In the genomic region with DNA sequence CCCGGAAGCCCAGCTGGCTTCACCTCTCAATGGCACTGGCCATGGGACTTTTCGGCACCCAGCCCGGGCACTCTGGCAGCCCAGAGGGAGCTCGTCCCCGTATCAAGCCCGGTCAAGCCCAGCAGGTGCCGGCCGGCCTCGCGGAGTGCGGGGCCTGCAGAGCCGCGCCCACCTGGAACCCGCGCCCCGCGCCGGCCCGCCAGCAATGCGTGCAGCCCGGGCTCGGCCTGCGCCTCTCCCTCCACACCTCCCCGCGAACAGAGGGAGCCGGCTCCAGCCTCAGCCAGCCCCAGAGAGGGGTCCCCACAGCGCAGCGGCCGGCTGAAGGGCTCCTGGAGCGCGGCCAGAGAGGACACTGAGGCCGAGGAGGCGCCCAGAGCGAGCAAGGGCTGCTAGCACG, we compare ENCODE assay signal across 18 cellular contexts.
"Had no signal": no experiment of that assay in that cellular context is flagged by ENCODE, and none has a peak within 500 bp of the region (broad histone marks: within the 10 kb centered on the region; RNA-seq: fewer than 3 reads in every experiment).

No MANE protein-coding gene starts in this region.

- DNase-seq: stimulated activated CD4-positive, alpha-beta T cell treated with anti-CD3 and anti-CD28 coated beads, Interleukin-2, amount 100 ng/mL, for 48 hours; stimulated activated CD4-positive, alpha-beta T cell treated with anti-CD3 and anti-CD28 coated beads, Interleukin-4, amount 100 ng/mL, for 1 hour; stimulated activated CD4-positive, alpha-beta T cell treated with anti-CD3 and anti-CD28 coated beads, Interleukin-4, amount 100 ng/mL, for 24 hours; stimulated activated CD4-positive, alpha-beta T cell treated with anti-CD3 and anti-CD28 coated beads, Interleukin-4, amount 100 ng/mL, for 4 hours; stimulated activated CD8-positive, alpha-beta memory T cell treated with anti-CD3 and anti-CD28 coated beads, Interleukin-4, amount 100 ng/mL, for 48 hours; stimulated activated naive B cell treated with anti-CD40 and anti-IgM and Interleukin-4, amounts not matched to agents 10 μg/mL and 1 μg/mL and 100 μg/mL, for 72 hours; stimulated activated naive CD4-positive, alpha-beta T cell; stimulated activated naive CD4-positive, alpha-beta T cell treated with Interleukin-2 at 50 U/mL for 16 hours; stimulated activated naive CD8-positive, alpha-beta T cell treated with anti-CD3 and anti-CD28 coated beads, Interleukin-15, amount 100 ng/mL, for 72 hours; stimulated activated naive CD8-positive, alpha-beta T cell treated with anti-CD3 and anti-CD28 coated beads, Interleukin-15, Interleukin-2, amounts not matched to agents 100 U/mL and 50 U/mL, for 24 hours; stomach; substantia nigra; thyroid gland; tibial artery; transverse colon; trophoblast cell; upper lobe of right lung; uterus had no signal
